In genomic region chr7:74798223-74798622, GRCh38 we compare ENCODE assay signal across 3 cellular contexts. TPM values are rescaled to one million over a fixed set of nuclear protein-coding genes. Genes with fewer than 3 reads are reported as not detected.
"Had no signal": no experiment of that assay in that cellular context is flagged by ENCODE, and none has a peak within 500 bp of the region (broad histone marks: within the 10 kb centered on the region; RNA-seq: fewer than 3 reads in every experiment).

No MANE protein-coding gene starts in this region.

RNA-seq across cellular contexts. Expression of gene NCF1, which starts 24.4 kb away (rescaled TPM):
- total RNA-seq: dermis microvascular lymphatic vessel endothelial cell, glomerular endothelial cell, lung microvascular endothelial cell had no signal
